In the genomic region with DNA sequence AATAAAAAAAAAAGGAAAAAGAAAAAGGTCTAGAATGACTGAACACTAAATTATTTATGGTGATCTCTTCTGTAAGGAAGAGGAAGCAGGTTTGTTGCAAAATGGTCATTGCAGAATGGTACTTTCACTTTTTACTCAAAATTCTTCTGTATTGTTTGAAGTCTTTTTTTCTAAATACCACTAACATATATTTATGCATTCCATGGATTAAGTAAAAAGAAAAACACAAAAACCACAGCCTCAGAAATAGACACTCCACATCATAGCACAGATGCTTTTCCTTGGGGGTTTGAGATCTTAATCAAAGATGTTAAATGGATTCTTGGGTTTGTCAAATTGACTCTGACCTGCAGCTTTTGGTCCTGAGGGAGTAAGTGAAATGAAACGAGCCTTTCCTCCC, we compare ENCODE assay signal across 14 cellular contexts. TPM values are rescaled to one million over a fixed set of nuclear protein-coding genes. Genes with fewer than 3 reads are reported as not detected.
DNase-seq lines count a peak whose midpoint lies in the region; ATAC-seq, FAIRE-seq and TF ChIP-seq lines count a peak whose summit lies in the region.
"Had no signal": no experiment of that assay in that cellular context is flagged by ENCODE, and none has a peak within 500 bp of the region (broad histone marks: within the 10 kb centered on the region; RNA-seq: fewer than 3 reads in every experiment).

No MANE protein-coding gene starts in this region.

- intact Hi-C loops in mucosa of descending colon (cut with DNase I, micrococcal nuclease), result no loop called here

- H3K27me3 ChIP-seq in HL-60 (ENCODE audit: insufficient read depth, poor library complexity, severe bottlenecking) (no peaks in the 10 kb centered on the region), SK-N-SH (ENCODE audit: insufficient read depth) (no peaks in the 10 kb centered on the region)

- no peak for DNase-seq in A549 (ENCODE audit: low read depth in 1 of 2, low spot score in 1 of 2)
- DNase-seq in HL-60 (ENCODE audit: low read depth in 1 of 2, low spot score in 1 of 2), result peak; percentile 7 to 14
- DNase-seq in SK-N-SH, result no peak
- peak; percentile 70 for DNase-seq in fibroblast of peridontal ligament (ENCODE audit: extremely low read depth)
- DNase-seq in DMS114 treated with DMSO at 0.1 percent for 48 hours (lab: John Stamatoyannopoulos, UW; ENCODE audit: unreplicated experiment), result no peak
- no peak for DNase-seq in GM19240 (ENCODE audit: insufficient read length, low spot score)
- no peak for DNase-seq in mucosa of descending colon
- no peak for DNase-seq in activated T-cell treated with anti-CD3 and anti-CD28 coated beads, Interleukin-2, amount 50 U/mL, for 1 hour
- DNase-seq: activated T-cell treated with anti-CD3 and anti-CD28 coated beads, Interleukin-2, amount 50 U/mL, for 24 hours; Kasumi-1; NCI-H2081 treated with DMSO at 0.1 percent for 48 hours had no signal

- H3K9ac ChIP-seq in SK-N-SH, result no peak overlapping the region

- TF ChIP-seq CTCF in A549 (IDR thresholded peaks at IDR 0.05) (no peak), HL-60 (IDR thresholded peaks at IDR 0.05; ENCODE audit: insufficient read depth, low read length) (no peak), SK-N-SH (IDR thresholded peaks at IDR 0.05) (no peak), mucosa of descending colon (IDR thresholded peaks at IDR 0.05) (no peak)

- POLR2A ChIA-PET in A549 (lab: Yijun Ruan, JAX), result no interaction called here
- POLR2A ChIA-PET in SK-N-SH (lab: Yijun Ruan, JAX), result interaction anchor here (1.8 kb wide), 1 partner anchor 47 kb away, joined by 11 read pairs; a partner anchor contains a TSS

- no peak overlapping the region for H3K4me3 ChIP-seq in A549
- no peak overlapping the region for H3K4me3 ChIP-seq in HL-60 (replicated peaks; ENCODE audit: insufficient read depth, low read length)
- no peak overlapping the region for H3K4me3 ChIP-seq in SK-N-SH (ENCODE audit: low read depth in 2 of 2, low read length in 1 of 2)
- H3K4me3 ChIP-seq in mucosa of descending colon, result no peak overlapping the region
- H3K4me3 ChIP-seq: prostate gland had no signal

- H3K79me2 ChIP-seq in SK-N-SH (ENCODE audit: insufficient read depth), result no peaks in the 10 kb centered on the region

- H3K36me3 ChIP-seq in SK-N-SH (replicated peaks in 1 of 2; ENCODE audit: control insufficient read depth in 1 of 2, insufficient read depth in 2 of 2, low read length in 1 of 2) (no peaks in the 10 kb centered on the region), mucosa of descending colon (ENCODE audit: low read depth) (no peaks in the 10 kb centered on the region)
- H3K36me3 ChIP-seq: prostate gland had no signal

- no peaks in the 10 kb centered on the region for H4K20me1 ChIP-seq in SK-N-SH (ENCODE audit: insufficient read depth)

- H3K27ac ChIP-seq in A549, result peak overlapping the region; percentile 13 to 52; a peak in 3 of 6 replicates
- no peak overlapping the region for H3K27ac ChIP-seq in HL-60 (replicated peaks)
- no peak overlapping the region for H3K27ac ChIP-seq in SK-N-SH (ENCODE audit: low read depth in 2 of 2, low read length in 1 of 2)
- H3K27ac ChIP-seq: prostate gland, RWPE1 had no signal

- TF ChIP-seq EP300 in A549 (IDR thresholded peaks at IDR 0.05) (no peak), SK-N-SH (IDR thresholded peaks at IDR 0.05; ENCODE audit: borderline replicate concordance in 1 of 2, low read depth in 1 of 2, low read length in 1 of 2) (peak in 1 of 2 experiments; percentile 56; a peak in 1 of 4 replicates)

- H3K9me3 ChIP-seq in A549 (no peaks in the 10 kb centered on the region), SK-N-SH (no peaks in the 10 kb centered on the region), mucosa of descending colon (no peaks in the 10 kb centered on the region)
- H3K9me3 ChIP-seq: prostate gland had no signal

- no peaks in the 10 kb centered on the region for H3K9me2 ChIP-seq in SK-N-SH

- TF ChIP-seq POLR2A in A549 (IDR thresholded peaks at IDR 0.05; ENCODE audit: low read length), result no peak

- FAIRE-seq in A549 (lab: Jason Lieb, UNC), result no peak
- FAIRE-seq: colon had no signal

- CTCF ChIA-PET in A549 (lab: Yijun Ruan, JAX), result interaction anchor here (0.8 to 1.5 kb wide), 3 partner anchors 10 to 140 kb away, joined by 3 read pairs; no protein-coding TSS in a partner anchor
- CTCF ChIA-PET in SK-N-SH (lab: Yijun Ruan, JAX), result interaction anchor here (0.9 to 2.2 kb wide), 6 partner anchors 22 to 141 kb away, joined by 3 to 7 read pairs (median 4); no protein-coding TSS in a partner anchor

- 12% methylated on average over 1 of the region's 1 CpG for WGBS in A549 (ENCODE audit: missing lambda C conversion rate)
- WGBS in SK-N-SH (ENCODE audit: low lambda C conversion rate), result 24% methylated on average over 1 of the region's 1 CpG

- TF ChIP-seq RAD21 in A549 (conservative IDR thresholded peaks at IDR 0.05 in 1 of 2, IDR thresholded peaks at IDR 0.05 in 1 of 2) (no peak), SK-N-SH (IDR thresholded peaks at IDR 0.05; ENCODE audit: low read length) (no peak)

- H3K4me1 ChIP-seq in A549 (peaks cover 31% of the 10 kb centered on the region), SK-N-SH (ENCODE audit: control insufficient read depth in 1 of 2, insufficient read depth in 2 of 2, low read depth in 1 of 2, low read length in 1 of 2) (peaks cover 19 to 38% of the 10 kb centered on the region in 2 experiments), mucosa of descending colon (ENCODE audit: low read depth) (no peaks in the 10 kb centered on the region)
- H3K4me1 ChIP-seq: prostate gland had no signal

- no peak overlapping the region for H3K4me2 ChIP-seq in A549
- peak overlapping the region; percentile 2; the same call in 1 of the 2 replicates for H3K4me2 ChIP-seq in SK-N-SH

- ATAC-seq in A549, result no peak
- no peak for ATAC-seq in mucosa of descending colon

- no peak overlapping the region for H2AFZ ChIP-seq in SK-N-SH (ENCODE audit: low read depth)

- no peaks in the 10 kb centered on the region for H3F3A ChIP-seq in SK-N-SH (replicated peaks; ENCODE audit: insufficient read depth)

TF ChIP-seq in A549, 52 proteins besides CTCF, POLR2A, EP300 and RAD21:
- TF ChIP-seq CHD4 (IDR thresholded peaks at IDR 0.05; ENCODE audit: borderline replicate concordance) (no peak), HOXB13 (CRISPR knock-in tag; IDR thresholded peaks at IDR 0.05; ENCODE audit: low read depth) (no peak), JUN (IDR thresholded peaks at IDR 0.05) (no peak), HOXA7 (CRISPR knock-in tag; IDR thresholded peaks at IDR 0.05) (no peak), TFCP2L1 (CRISPR knock-in tag; IDR thresholded peaks at IDR 0.05) (no peak), ZC3H11A (IDR thresholded peaks at IDR 0.05) (no peak), ESRRA (IDR thresholded peaks at IDR 0.05; ENCODE audit: borderline replicate concordance, low read length) (no peak), GATA3 (IDR thresholded peaks at IDR 0.05; ENCODE audit: borderline replicate concordance) (no peak)

TF ChIP-seq in SK-N-SH, 30 proteins besides CTCF, POLR2A, EP300 and RAD21:
- TF ChIP-seq EZH2phosphoT487 (IDR thresholded peaks at IDR 0.05; ENCODE audit: borderline replicate concordance, low read depth), result no peak
- TF ChIP-seq GATA2 (CRISPR knock-in tag; IDR thresholded peaks at IDR 0.05), result peak; percentile 30; the same call in 1 of the 2 replicates
- peak; percentile 56; the same call in 1 of the 2 replicates for TF ChIP-seq TEAD4 (IDR thresholded peaks at IDR 0.05; ENCODE audit: borderline replicate concordance, insufficient read depth)
- no peak for TF ChIP-seq RCOR1 (IDR thresholded peaks at IDR 0.05; ENCODE audit: low read length)
- TF ChIP-seq NFIC (IDR thresholded peaks at IDR 0.05; ENCODE audit: borderline replicate concordance), result peak; percentile 55; the same call in 1 of the 2 replicates
- peak; percentile 35 for TF ChIP-seq JUND (IDR thresholded peaks at IDR 0.05)
- TF ChIP-seq ELF1 (IDR thresholded peaks at IDR 0.05), result no peak
- TF ChIP-seq, protein P1, sequence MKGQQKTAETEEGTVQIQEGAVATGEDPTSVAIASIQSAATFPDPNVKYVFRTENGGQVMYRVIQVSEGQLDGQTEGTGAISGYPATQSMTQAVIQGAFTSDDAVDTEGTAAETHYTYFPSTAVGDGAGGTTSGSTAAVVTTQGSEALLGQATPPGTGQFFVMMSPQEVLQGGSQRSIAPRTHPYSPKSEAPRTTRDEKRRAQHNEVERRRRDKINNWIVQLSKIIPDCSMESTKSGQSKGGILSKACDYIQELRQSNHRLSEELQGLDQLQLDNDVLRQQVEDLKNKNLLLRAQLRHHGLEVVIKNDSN (IDR thresholded peaks at IDR 0.05; ENCODE audit: borderline replicate concordance, low read depth), result no peak
- TF ChIP-seq RXRA (IDR thresholded peaks at IDR 0.05; ENCODE audit: borderline replicate concordance, low read depth), result peak; percentile 37; the same call in 1 of the 2 replicates
- peak; percentile 30; the same call in 1 of the 2 replicates for TF ChIP-seq POLR2AphosphoS5 (IDR thresholded peaks at IDR 0.05; ENCODE audit: low read depth, low read length)
- TF ChIP-seq, protein P2, sequence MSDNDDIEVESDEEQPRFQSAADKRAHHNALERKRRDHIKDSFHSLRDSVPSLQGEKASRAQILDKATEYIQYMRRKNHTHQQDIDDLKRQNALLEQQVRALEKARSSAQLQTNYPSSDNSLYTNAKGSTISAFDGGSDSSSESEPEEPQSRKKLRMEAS (IDR thresholded peaks at IDR 0.05; ENCODE audit: low read depth), result 0 out of 2 replicates have a peak, but pooled peaks have one; percentile 22
- peak; percentile 87 for TF ChIP-seq TCF12 (IDR thresholded peaks at IDR 0.05)
- no peak for TF ChIP-seq MXI1 (IDR thresholded peaks at IDR 0.05; ENCODE audit: low read depth, low read length)
- TF ChIP-seq, protein P3, sequence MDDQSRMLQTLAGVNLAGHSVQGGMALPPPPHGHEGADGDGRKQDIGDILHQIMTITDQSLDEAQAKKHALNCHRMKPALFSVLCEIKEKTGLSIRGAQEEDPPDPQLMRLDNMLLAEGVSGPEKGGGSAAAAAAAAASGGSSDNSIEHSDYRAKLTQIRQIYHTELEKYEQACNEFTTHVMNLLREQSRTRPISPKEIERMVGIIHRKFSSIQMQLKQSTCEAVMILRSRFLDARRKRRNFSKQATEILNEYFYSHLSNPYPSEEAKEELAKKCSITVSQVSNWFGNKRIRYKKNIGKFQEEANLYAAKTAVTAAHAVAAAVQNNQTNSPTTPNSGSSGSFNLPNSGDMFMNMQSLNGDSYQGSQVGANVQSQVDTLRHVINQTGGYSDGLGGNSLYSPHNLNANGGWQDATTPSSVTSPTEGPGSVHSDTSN (IDR thresholded peaks at IDR 0.05), result peak; percentile 66; the same call in 1 of the 2 replicates

RNA-seq across cellular contexts. Expression of a gene that starts 47.4 kb away (rescaled TPM):
- 110 and 157 TPM in 2 replicates for polyA plus RNA-seq in A549 (2011; rRNA removed)
- 188 and 248 TPM in 2 replicates for polyA plus RNA-seq in A549 (2012; cell fraction: cytosol; rRNA removed)
- polyA plus RNA-seq in A549 (2012; cell fraction: nucleus; rRNA removed), result 254 and 349 TPM in 2 replicates
- polyA plus RNA-seq in A549 (2017; fragmentation: RNase III; extraction: RNeasy Plus Mini Kit Qiagen cat#74134 plus additional on column Dnase treatment), result 84.5 to 99.9 TPM (median 87.1 TPM) in 3 replicates
- polyA minus RNA-seq in A549 (2011; rRNA and poly(A)+ RNA removed), result 40.0 and 55.9 TPM in 2 replicates
- polyA plus RNA-seq in SK-N-SH (2012; rRNA removed), result 43.5 and 50.3 TPM in 2 replicates
- polyA plus RNA-seq in SK-N-SH (2012; cell fraction: cytosol; rRNA removed), result 34.4 and 40.5 TPM in 2 replicates
- 63.2 and 74.9 TPM in 2 replicates for polyA plus RNA-seq in SK-N-SH (2012; cell fraction: nucleus; rRNA removed)
- total RNA-seq in mucosa of descending colon, result 100 to 1,000 TPM in 2 of 3 donors, 10 to 100 TPM in 1; 75.5 to 616 (median 104) TPM

Comparison
In these comparisons a context has a peak if more than half of its experiments do, and no peak if none do; other contexts are left out.
1. DNase-seq: peak in HL-60 (2 of 2) and fibroblast of peridontal ligament (single experiment); none in A549 (0 of 2), SK-N-SH (single experiment), DMS114 treated with DMSO at 0.1 percent for 48 hours (single experiment), GM19240 (single experiment), mucosa of descending colon (0 of 3) and activated T-cell treated with anti-CD3 and anti-CD28 coated beads, Interleukin-2, amount 50 U/mL, for 1 hour (single experiment).
2. H3K27ac ChIP-seq: peak in A549 (2 of 2); none in HL-60 (single experiment) and SK-N-SH (0 of 2).